Comparison of ENCODE assay signal across 12 cellular contexts in genomic region chr6:25179051-25179778, GRCh38.
DNase-seq lines count a peak whose midpoint lies in the region; FAIRE-seq and TF ChIP-seq lines count a peak whose summit lies in the region.
"Had no signal": no experiment of that assay in that cellular context is flagged by ENCODE, and none has a peak within 500 bp of the region (broad histone marks: within the 10 kb centered on the region; RNA-seq: fewer than 3 reads in every experiment).

No MANE protein-coding gene starts in this region.

- no peaks in the 10 kb centered on the region for H3K79me1 ChIP-seq in mesenchymal stem cell (replicated peaks; ENCODE audit: low read length, poor library complexity, severe bottlenecking)

- CTCF ChIA-PET in AG04449 (lab: Yijun Ruan, JAX), result interaction anchor here (2.3 kb wide), 1 partner anchor 108 kb away, joined by 7 read pairs; no protein-coding TSS in a partner anchor

- POLR2A ChIA-PET in AG04449 (lab: Yijun Ruan, JAX), result interaction anchor here (0.9 kb wide), 1 partner anchor 14 kb away, joined by 7 read pairs; no protein-coding TSS in a partner anchor

- no peak overlapping the region for H3K18ac ChIP-seq in mesenchymal stem cell (ENCODE audit: low read depth in 1 of 2, low read length in 2 of 2)

- no peak overlapping the region for H3K14ac ChIP-seq in mesenchymal stem cell (ENCODE audit: low read length in 2 of 2)

- no peak overlapping the region for H4K91ac ChIP-seq in mesenchymal stem cell (ENCODE audit: low read length)

- no peak overlapping the region for H3K4me2 ChIP-seq in mesenchymal stem cell (ENCODE audit: low read length, poor library complexity, severe bottlenecking)

- no peak overlapping the region for H3K4ac ChIP-seq in mesenchymal stem cell (ENCODE audit: low read depth in 1 of 2, low read length in 2 of 2)

- no peak overlapping the region for H2BK5ac ChIP-seq in mesenchymal stem cell (ENCODE audit: low read depth, low read length, poor library complexity, severe bottlenecking)

- H3K9me3 ChIP-seq in mesenchymal stem cell (ENCODE audit: control insufficient read depth, low read length), result no peaks in the 10 kb centered on the region

- 0% methylated on average over 2 of the region's 4 CpGs for WGBS in mesenchymal stem cell

- H3K36me3 ChIP-seq in mesenchymal stem cell (ENCODE audit: control insufficient read depth in 1 of 2, insufficient read depth in 2 of 2, low read depth in 1 of 2, low read length in 2 of 2), result no peaks in the 10 kb centered on the region

- no peak overlapping the region for H4K8ac ChIP-seq in mesenchymal stem cell (ENCODE audit: low read length)

- no peak overlapping the region for H2BK12ac ChIP-seq in mesenchymal stem cell (ENCODE audit: low read length in 2 of 2)

- DNase-seq in AG04449 (ENCODE audit: low read depth, low spot score) (peak; percentile 65), M059J (ENCODE audit: low read depth) (peak; percentile 83), cardiac fibroblast (ENCODE audit: low read depth in 2 of 2) (peak; percentile 78 to 93), mesenchymal stem cell (peak; percentile 95), NCI-H524 treated with DMSO at 0.1 percent for 48 hours (lab: John Stamatoyannopoulos, UW) (no peak), D721Med (ENCODE audit: insufficient read length, low spot score) (no peak)
- no peak for DNase-seq in NK-92 treated with Interleukin-12 subunit alpha and Interleukin-12 subunit beta, amount 100 ng/mL, for 24 hours (lab: John Stamatoyannopoulos, UW)
- DNase-seq in activated naive CD4-positive, alpha-beta T cell treated with anti-CD3 and anti-CD28 coated beads, Interleukin-2, amount 50 U/mL, for 16 hours, result no peak
- DNase-seq: activated naive CD4-positive, alpha-beta T cell; DMS 273 treated with DMSO at 0.1 percent for 48 hours; NCI-H1105 treated with DMSO at 0.1 percent for 48 hours; substantia nigra had no signal

- TF ChIP-seq CTCF in AG04449 (IDR thresholded peaks at IDR 0.05; ENCODE audit: insufficient read depth, low read length, missing control alignments) (no peak), cardiac fibroblast (IDR thresholded peaks at IDR 0.05; ENCODE audit: low read depth, low read length) (no peak), D721Med (IDR thresholded peaks at IDR 0.05; ENCODE audit: insufficient read depth, missing control alignments) (no peak)

- H3K9ac ChIP-seq in mesenchymal stem cell (ENCODE audit: low read length), result peak overlapping the region; percentile 63

- no peak overlapping the region for H2BK15ac ChIP-seq in mesenchymal stem cell (ENCODE audit: low read depth, poor library complexity, severe bottlenecking)

- no peak overlapping the region for H2AFZ ChIP-seq in mesenchymal stem cell (ENCODE audit: low read depth, low read length)

- H2BK120ac ChIP-seq in mesenchymal stem cell (ENCODE audit: low read depth, low read length), result peak overlapping the region; percentile 39

- no peaks in the 10 kb centered on the region for H3K27me3 ChIP-seq in mesenchymal stem cell (ENCODE audit: control insufficient read depth in 1 of 2, insufficient read depth in 1 of 2, low read length in 2 of 2)

- H3K27ac ChIP-seq in mesenchymal stem cell (ENCODE audit: low read length, poor library complexity, severe bottlenecking), result no peak overlapping the region

- H3K4me3 ChIP-seq in AG04449 (ENCODE audit: low read depth, low read length) (no peak overlapping the region), cardiac fibroblast (replicated peaks in 1 of 2; ENCODE audit: low read depth in 2 of 2, low read length in 2 of 2) (no peak overlapping the region), mesenchymal stem cell (ENCODE audit: insufficient read depth in 1 of 2, low read depth in 1 of 2, low read length in 2 of 2) (no peak overlapping the region)

- no peak overlapping the region for H2AK5ac ChIP-seq in mesenchymal stem cell (ENCODE audit: low read length, severe bottlenecking)

- H3K4me1 ChIP-seq in mesenchymal stem cell (ENCODE audit: control insufficient read depth, insufficient read depth, low read depth, low read length), result peaks cover 2% of the 10 kb centered on the region

- H3K23ac ChIP-seq in mesenchymal stem cell (ENCODE audit: low read length in 2 of 2), result no peak overlapping the region

- FAIRE-seq in D721Med (lab: Jason Lieb, UNC), result no peak

Comparison
In these comparisons a context has a peak if more than half of its experiments do, and no peak if none do; other contexts are left out.
1. DNase-seq: peak in AG04449 (single experiment), M059J (single experiment), cardiac fibroblast (2 of 2) and mesenchymal stem cell (single experiment); none in NCI-H524 treated with DMSO at 0.1 percent for 48 hours (single experiment), NK-92 treated with Interleukin-12 subunit alpha and Interleukin-12 subunit beta, amount 100 ng/mL, for 24 hours (single experiment), activated naive CD4-positive, alpha-beta T cell treated with anti-CD3 and anti-CD28 coated beads, Interleukin-2, amount 50 U/mL, for 16 hours (single experiment) and D721Med (single experiment).